ENCODE assay signal across 1 cellular context in genomic region chr11:118005224-118006152, GRCh38.
A peak's percentile ranks its signal among the peaks of the same experiment; 100 is the strongest.
TF ChIP-seq lines count a peak whose summit lies in the region.

No MANE protein-coding gene starts in this region.

TF ChIP-seq in K562, 482 proteins besides CTCF, POLR2A, EP300 and RAD21 (continued from another document and continues in another):
- TF ChIP-seq, protein P1, sequence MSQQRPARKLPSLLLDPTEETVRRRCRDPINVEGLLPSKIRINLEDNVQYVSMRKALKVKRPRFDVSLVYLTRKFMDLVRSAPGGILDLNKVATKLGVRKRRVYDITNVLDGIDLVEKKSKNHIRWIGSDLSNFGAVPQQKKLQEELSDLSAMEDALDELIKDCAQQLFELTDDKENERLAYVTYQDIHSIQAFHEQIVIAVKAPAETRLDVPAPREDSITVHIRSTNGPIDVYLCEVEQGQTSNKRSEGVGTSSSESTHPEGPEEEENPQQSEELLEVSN (IDR thresholded peaks at IDR 0.05; ENCODE audit: borderline replicate concordance in 1 of 2, extremely low read depth in 1 of 2, insufficient read depth in 1 of 2, insufficient read length in 1 of 2, low read depth in 1 of 2, low read length in 1 of 2, poor library complexity in 1 of 2, severe bottlenecking in 1 of 2): no peak
- no peak for TF ChIP-seq NFXL1 (CRISPR knock-in tag; IDR thresholded peaks at IDR 0.05)
- TF ChIP-seq, protein P2, sequence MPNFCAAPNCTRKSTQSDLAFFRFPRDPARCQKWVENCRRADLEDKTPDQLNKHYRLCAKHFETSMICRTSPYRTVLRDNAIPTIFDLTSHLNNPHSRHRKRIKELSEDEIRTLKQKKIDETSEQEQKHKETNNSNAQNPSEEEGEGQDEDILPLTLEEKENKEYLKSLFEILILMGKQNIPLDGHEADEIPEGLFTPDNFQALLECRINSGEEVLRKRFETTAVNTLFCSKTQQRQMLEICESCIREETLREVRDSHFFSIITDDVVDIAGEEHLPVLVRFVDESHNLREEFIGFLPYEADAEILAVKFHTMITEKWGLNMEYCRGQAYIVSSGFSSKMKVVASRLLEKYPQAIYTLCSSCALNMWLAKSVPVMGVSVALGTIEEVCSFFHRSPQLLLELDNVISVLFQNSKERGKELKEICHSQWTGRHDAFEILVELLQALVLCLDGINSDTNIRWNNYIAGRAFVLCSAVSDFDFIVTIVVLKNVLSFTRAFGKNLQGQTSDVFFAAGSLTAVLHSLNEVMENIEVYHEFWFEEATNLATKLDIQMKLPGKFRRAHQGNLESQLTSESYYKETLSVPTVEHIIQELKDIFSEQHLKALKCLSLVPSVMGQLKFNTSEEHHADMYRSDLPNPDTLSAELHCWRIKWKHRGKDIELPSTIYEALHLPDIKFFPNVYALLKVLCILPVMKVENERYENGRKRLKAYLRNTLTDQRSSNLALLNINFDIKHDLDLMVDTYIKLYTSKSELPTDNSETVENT (CRISPR knock-in tag; IDR thresholded peaks at IDR 0.05): no peak
- no peak for TF ChIP-seq PRPF4 (IDR thresholded peaks at IDR 0.05; ENCODE audit: insufficient read depth, low read depth, low read length, poor library complexity, severe bottlenecking)
- TF ChIP-seq, protein P3, sequence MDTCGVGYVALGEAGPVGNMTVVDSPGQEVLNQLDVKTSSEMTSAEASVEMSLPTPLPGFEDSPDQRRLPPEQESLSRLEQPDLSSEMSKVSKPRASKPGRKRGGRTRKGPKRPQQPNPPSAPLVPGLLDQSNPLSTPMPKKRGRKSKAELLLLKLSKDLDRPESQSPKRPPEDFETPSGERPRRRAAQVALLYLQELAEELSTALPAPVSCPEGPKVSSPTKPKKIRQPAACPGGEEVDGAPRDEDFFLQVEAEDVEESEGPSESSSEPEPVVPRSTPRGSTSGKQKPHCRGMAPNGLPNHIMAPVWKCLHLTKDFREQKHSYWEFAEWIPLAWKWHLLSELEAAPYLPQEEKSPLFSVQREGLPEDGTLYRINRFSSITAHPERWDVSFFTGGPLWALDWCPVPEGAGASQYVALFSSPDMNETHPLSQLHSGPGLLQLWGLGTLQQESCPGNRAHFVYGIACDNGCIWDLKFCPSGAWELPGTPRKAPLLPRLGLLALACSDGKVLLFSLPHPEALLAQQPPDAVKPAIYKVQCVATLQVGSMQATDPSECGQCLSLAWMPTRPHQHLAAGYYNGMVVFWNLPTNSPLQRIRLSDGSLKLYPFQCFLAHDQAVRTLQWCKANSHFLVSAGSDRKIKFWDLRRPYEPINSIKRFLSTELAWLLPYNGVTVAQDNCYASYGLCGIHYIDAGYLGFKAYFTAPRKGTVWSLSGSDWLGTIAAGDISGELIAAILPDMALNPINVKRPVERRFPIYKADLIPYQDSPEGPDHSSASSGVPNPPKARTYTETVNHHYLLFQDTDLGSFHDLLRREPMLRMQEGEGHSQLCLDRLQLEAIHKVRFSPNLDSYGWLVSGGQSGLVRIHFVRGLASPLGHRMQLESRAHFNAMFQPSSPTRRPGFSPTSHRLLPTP (IDR thresholded peaks at IDR 0.05; ENCODE audit: borderline replicate concordance, extremely low read depth, insufficient read length): no peak
- TF ChIP-seq ZNF668 (CRISPR knock-in tag; IDR thresholded peaks at IDR 0.05): no peak
- 0 out of 2 replicates have a peak, but pooled peaks have one; percentile 35 for TF ChIP-seq CXXC5 (CRISPR knock-in tag; IDR thresholded peaks at IDR 0.05)
- TF ChIP-seq BDP1 (IDR thresholded peaks at IDR 0.05; ENCODE audit: insufficient read depth, insufficient read length): no peak
- TF ChIP-seq NFRKB (IDR thresholded peaks at IDR 0.05; ENCODE audit: low read depth): no peak
- no peak for TF ChIP-seq CREB5 (CRISPR knock-in tag; IDR thresholded peaks at IDR 0.05)
- no peak for TF ChIP-seq SNIP1 (IDR thresholded peaks at IDR 0.05; ENCODE audit: low read depth)
- TF ChIP-seq CEBPB (tag; IDR thresholded peaks at IDR 0.05): no peak
- peak; percentile 79 for TF ChIP-seq TAL1 (IDR thresholded peaks at IDR 0.05)
- TF ChIP-seq PHF20 (IDR thresholded peaks at IDR 0.05; ENCODE audit: partially characterized antibody): no peak
- TF ChIP-seq, protein P4, sequence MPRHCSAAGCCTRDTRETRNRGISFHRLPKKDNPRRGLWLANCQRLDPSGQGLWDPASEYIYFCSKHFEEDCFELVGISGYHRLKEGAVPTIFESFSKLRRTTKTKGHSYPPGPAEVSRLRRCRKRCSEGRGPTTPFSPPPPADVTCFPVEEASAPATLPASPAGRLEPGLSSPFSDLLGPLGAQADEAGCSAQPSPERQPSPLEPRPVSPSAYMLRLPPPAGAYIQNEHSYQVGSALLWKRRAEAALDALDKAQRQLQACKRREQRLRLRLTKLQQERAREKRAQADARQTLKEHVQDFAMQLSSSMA (CRISPR knock-in tag; IDR thresholded peaks at IDR 0.05): no peak
- TF ChIP-seq ZNF239 (CRISPR knock-in tag; IDR thresholded peaks at IDR 0.05): no peak
- no peak for TF ChIP-seq BMI1 (IDR thresholded peaks at IDR 0.05; ENCODE audit: low read length)
- TF ChIP-seq ARID1B (IDR thresholded peaks at IDR 0.05): peak; percentile 90
- TF ChIP-seq FOXP1 (CRISPR knock-in tag; IDR thresholded peaks at IDR 0.05): no peak
- TF ChIP-seq SMARCC2 (IDR thresholded peaks at IDR 0.05; ENCODE audit: low read depth): peak; percentile 40; the same call in 1 of the 2 replicates
- no peak for TF ChIP-seq RBM39 (optimal IDR thresholded peaks at IDR 0.05; ENCODE audit: low read depth, low read length)
- TF ChIP-seq TBP (optimal IDR thresholded peaks at IDR 0.05; ENCODE audit: low read depth, low read length): no peak
- TF ChIP-seq TRIM25 (IDR thresholded peaks at IDR 0.05; ENCODE audit: borderline replicate concordance): no peak
- no peak for TF ChIP-seq MLLT1 (IDR thresholded peaks at IDR 0.05)
- no peak for TF ChIP-seq NUFIP1 (IDR thresholded peaks at IDR 0.05; ENCODE audit: partially characterized antibody)
- no peak for TF ChIP-seq ELK1 (CRISPR knock-in tag; IDR thresholded peaks at IDR 0.05)
- peak; percentile 57 for TF ChIP-seq ZNF263 (CRISPR knock-in tag; IDR thresholded peaks at IDR 0.05; ENCODE audit: borderline replicate concordance)
- TF ChIP-seq ZBTB8A (IDR thresholded peaks at IDR 0.05; ENCODE audit: partially characterized antibody): no peak
- no peak for TF ChIP-seq XRCC3 (IDR thresholded peaks at IDR 0.05)
- no peak for TF ChIP-seq ZNF184 (CRISPR knock-in tag; IDR thresholded peaks at IDR 0.05)
- TF ChIP-seq FUS (optimal IDR thresholded peaks at IDR 0.05; ENCODE audit: low read depth, low read length): no peak
- TF ChIP-seq RCOR1 (IDR thresholded peaks at IDR 0.05; ENCODE audit: borderline replicate concordance in 1 of 2, low read depth in 2 of 2, low read length in 2 of 2): peak; percentile 1 to 82; a peak in 3 of 4 replicates
- TF ChIP-seq TCF7L2 (IDR thresholded peaks at IDR 0.05; ENCODE audit: low read depth, low read length): no peak
- TF ChIP-seq, protein P5, sequence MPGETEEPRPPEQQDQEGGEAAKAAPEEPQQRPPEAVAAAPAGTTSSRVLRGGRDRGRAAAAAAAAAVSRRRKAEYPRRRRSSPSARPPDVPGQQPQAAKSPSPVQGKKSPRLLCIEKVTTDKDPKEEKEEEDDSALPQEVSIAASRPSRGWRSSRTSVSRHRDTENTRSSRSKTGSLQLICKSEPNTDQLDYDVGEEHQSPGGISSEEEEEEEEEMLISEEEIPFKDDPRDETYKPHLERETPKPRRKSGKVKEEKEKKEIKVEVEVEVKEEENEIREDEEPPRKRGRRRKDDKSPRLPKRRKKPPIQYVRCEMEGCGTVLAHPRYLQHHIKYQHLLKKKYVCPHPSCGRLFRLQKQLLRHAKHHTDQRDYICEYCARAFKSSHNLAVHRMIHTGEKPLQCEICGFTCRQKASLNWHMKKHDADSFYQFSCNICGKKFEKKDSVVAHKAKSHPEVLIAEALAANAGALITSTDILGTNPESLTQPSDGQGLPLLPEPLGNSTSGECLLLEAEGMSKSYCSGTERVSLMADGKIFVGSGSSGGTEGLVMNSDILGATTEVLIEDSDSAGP (CRISPR knock-in tag; IDR thresholded peaks at IDR 0.05): no peak
- peak; percentile 75 for TF ChIP-seq TEAD4 (IDR thresholded peaks at IDR 0.05; ENCODE audit: low read length)
- no peak for TF ChIP-seq TEAD4 (CRISPR knock-in tag; IDR thresholded peaks at IDR 0.05; ENCODE audit: borderline replicate concordance)
- TF ChIP-seq, protein P6, sequence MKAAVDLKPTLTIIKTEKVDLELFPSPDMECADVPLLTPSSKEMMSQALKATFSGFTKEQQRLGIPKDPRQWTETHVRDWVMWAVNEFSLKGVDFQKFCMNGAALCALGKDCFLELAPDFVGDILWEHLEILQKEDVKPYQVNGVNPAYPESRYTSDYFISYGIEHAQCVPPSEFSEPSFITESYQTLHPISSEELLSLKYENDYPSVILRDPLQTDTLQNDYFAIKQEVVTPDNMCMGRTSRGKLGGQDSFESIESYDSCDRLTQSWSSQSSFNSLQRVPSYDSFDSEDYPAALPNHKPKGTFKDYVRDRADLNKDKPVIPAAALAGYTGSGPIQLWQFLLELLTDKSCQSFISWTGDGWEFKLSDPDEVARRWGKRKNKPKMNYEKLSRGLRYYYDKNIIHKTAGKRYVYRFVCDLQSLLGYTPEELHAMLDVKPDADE (conservative IDR thresholded peaks at IDR 0.05; ENCODE audit: control insufficient read depth, low read depth, low read length): no peak
- TF ChIP-seq KDM5B (IDR thresholded peaks at IDR 0.05; ENCODE audit: insufficient replicate concordance, low read depth, low read length): no peak
- peak; percentile 33; the same call in 1 of the 2 replicates for TF ChIP-seq ZKSCAN1 (IDR thresholded peaks at IDR 0.05; ENCODE audit: low read depth, low read length)
- TF ChIP-seq ZC3H11A (IDR thresholded peaks at IDR 0.05; ENCODE audit: low read depth, low read length): no peak
- TF ChIP-seq SREBF1 (IDR thresholded peaks at IDR 0.05; ENCODE audit: borderline replicate concordance, low read depth, low read length): no peak
- peak; percentile 62; the same call in 1 of the 2 replicates for TF ChIP-seq C11orf30 (IDR thresholded peaks at IDR 0.05; ENCODE audit: low read depth)
- TF ChIP-seq IRF9 (tag; IDR thresholded peaks at IDR 0.05): no peak
- TF ChIP-seq, protein P7, sequence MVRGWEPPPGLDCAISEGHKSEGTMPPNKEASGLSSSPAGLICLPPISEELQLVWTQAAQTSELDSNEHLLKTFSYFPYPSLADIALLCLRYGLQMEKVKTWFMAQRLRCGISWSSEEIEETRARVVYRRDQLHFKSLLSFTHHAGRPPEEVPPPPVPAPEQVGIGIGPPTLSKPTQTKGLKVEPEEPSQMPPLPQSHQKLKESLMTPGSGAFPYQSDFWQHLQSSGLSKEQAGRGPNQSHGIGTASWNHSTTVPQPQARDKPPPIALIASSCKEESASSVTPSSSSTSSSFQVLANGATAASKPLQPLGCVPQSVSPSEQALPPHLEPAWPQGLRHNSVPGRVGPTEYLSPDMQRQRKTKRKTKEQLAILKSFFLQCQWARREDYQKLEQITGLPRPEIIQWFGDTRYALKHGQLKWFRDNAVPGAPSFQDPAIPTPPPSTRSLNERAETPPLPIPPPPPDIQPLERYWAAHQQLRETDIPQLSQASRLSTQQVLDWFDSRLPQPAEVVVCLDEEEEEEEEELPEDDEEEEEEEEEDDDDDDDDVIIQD (CRISPR knock-in tag; IDR thresholded peaks at IDR 0.05): no peak
- TF ChIP-seq RBFOX2 (IDR thresholded peaks at IDR 0.05; ENCODE audit: low read depth, low read length): no peak
- TF ChIP-seq ZNF408 (CRISPR knock-in tag; IDR thresholded peaks at IDR 0.05; ENCODE audit: low read depth): no peak
- TF ChIP-seq MED1 (CRISPR knock-in tag; IDR thresholded peaks at IDR 0.05; ENCODE audit: borderline replicate concordance): no peak
- no peak for TF ChIP-seq MCM3 (IDR thresholded peaks at IDR 0.05)
